ENCODE assay signal across 26 cellular contexts in genomic region chr13:107999751-108000150, GRCh38.
A peak's percentile ranks its signal among the peaks of the same experiment; 100 is the strongest.
DNase-seq lines count a peak whose midpoint lies in the region; ATAC-seq and TF ChIP-seq lines count a peak whose summit lies in the region.
"Had no signal": no experiment of that assay in that cellular context is flagged by ENCODE, and none has a peak within 500 bp of the region (broad histone marks: within the 10 kb centered on the region; RNA-seq: fewer than 3 reads in every experiment).

No MANE protein-coding gene starts in this region.

- peaks cover 14 to 28% (median 21%) of the 10 kb centered on the region in 10 experiments; a peak in 19 of 20 replicates for H3K4me1 ChIP-seq in BLaER1 treated with 17β-estradiol and CSF1 and Interleukin-3, amounts not matched to agents 10 nM and 100 nM
- no peaks in the 10 kb centered on the region for H3K4me1 ChIP-seq in endodermal cell (ENCODE audit: control insufficient read depth, insufficient read depth, low read length)
- H3K4me1 ChIP-seq: A549 had no signal

- no peak overlapping the region for H3K9ac ChIP-seq in BLaER1 treated with 17β-estradiol and CSF1 and Interleukin-3, amounts not matched to agents 10 nM and 100 nM
- no peak overlapping the region for H3K9ac ChIP-seq in endodermal cell (ENCODE audit: extremely low read depth, low read length, poor library complexity, severe bottlenecking)

- H3K27ac Mint-ChIP-seq in activated T-helper 1 cell treated with anti-CD3 and anti-CD28 coated beads, Interleukin-12 subunit alpha, Interleukin-12 subunit beta, Interleukin-2, Interleukin-4 antibody, amounts not matched to agents 30 ng/mL and 10 ng/mL and 1 ng/mL, durations not matched to agents 14 hours and 24 hours and 36 hours, result no peak overlapping the region
- no peak overlapping the region for H3K27ac Mint-ChIP-seq in endodermal cell
- H3K27ac Mint-ChIP-seq: B cell; CD14-positive monocyte; CD4-positive, alpha-beta memory T cell; CD4-positive, CD25-positive, alpha-beta regulatory T cell; CD8-positive, alpha-beta memory T cell had no signal

- H3K4me3 Mint-ChIP-seq in activated T-helper 1 cell treated with anti-CD3 and anti-CD28 coated beads, Interleukin-12 subunit alpha, Interleukin-12 subunit beta, Interleukin-2, Interleukin-4 antibody, amounts not matched to agents 30 ng/mL and 10 ng/mL and 1 ng/mL, durations not matched to agents 14 hours and 24 hours and 36 hours, result no peak overlapping the region
- H3K4me3 Mint-ChIP-seq in endodermal cell, result no peak overlapping the region
- H3K4me3 Mint-ChIP-seq: B cell; CD14-positive monocyte; CD4-positive, alpha-beta memory T cell; CD4-positive, CD25-positive, alpha-beta regulatory T cell; CD8-positive, alpha-beta memory T cell had no signal

- no peaks in the 10 kb centered on the region for H3K27me3 ChIP-seq in BLaER1 treated with 17β-estradiol and CSF1 and Interleukin-3, amounts not matched to agents 10 nM and 100 nM
- H3K27me3 ChIP-seq in endodermal cell (ENCODE audit: control insufficient read depth, insufficient read depth, low read length, poor library complexity, severe bottlenecking), result no peaks in the 10 kb centered on the region

- no peak for TF ChIP-seq CTCF in endodermal cell (conservative IDR thresholded peaks at IDR 0.05)

- no peaks in the 10 kb centered on the region for H3K9me3 Mint-ChIP-seq in activated T-helper 1 cell treated with anti-CD3 and anti-CD28 coated beads, Interleukin-12 subunit alpha, Interleukin-12 subunit beta, Interleukin-2, Interleukin-4 antibody, amounts not matched to agents 30 ng/mL and 10 ng/mL and 1 ng/mL, durations not matched to agents 14 hours and 24 hours and 36 hours
- no peaks in the 10 kb centered on the region for H3K9me3 Mint-ChIP-seq in endodermal cell

- H3K36me3 ChIP-seq in BLaER1 treated with 17β-estradiol and CSF1 and Interleukin-3, amounts not matched to agents 10 nM and 100 nM, result no peaks in the 10 kb centered on the region
- no peaks in the 10 kb centered on the region for H3K36me3 ChIP-seq in endodermal cell (ENCODE audit: control insufficient read depth, insufficient read depth, low read length)

- intact Hi-C loops in activated T-helper 1 cell treated with anti-CD3 and anti-CD28 coated beads, Interleukin-12 subunit alpha, Interleukin-12 subunit beta, Interleukin-2, Interleukin-4 antibody, amounts not matched to agents 30 ng/mL and 10 ng/mL and 1 ng/mL, durations not matched to agents 14 hours and 24 hours and 36 hours (cut with micrococcal nuclease), result no loop called here

- WGBS in endodermal cell (ENCODE audit: insufficient coverage in 1 of 2, insufficient read length in 1 of 2), 2 experiments, result 82 to 84% methylated on average over 3 of the region's 3 CpGs

- no peak overlapping the region for H3K27ac ChIP-seq in BLaER1 treated with 17β-estradiol and CSF1 and Interleukin-3, amounts not matched to agents 10 nM and 100 nM
- no peak overlapping the region for H3K27ac ChIP-seq in endodermal cell (ENCODE audit: low read depth, low read length)
- H3K27ac ChIP-seq: 22Rv1, A549 had no signal

- peaks cover 8 to 33% (median 16%) of the 10 kb centered on the region in 11 experiments; a peak in 18 of 22 replicates for H3K9me3 ChIP-seq in BLaER1 treated with 17β-estradiol and CSF1 and Interleukin-3, amounts not matched to agents 10 nM and 100 nM (replicated peaks in 1 of 11)
- H3K9me3 ChIP-seq in endodermal cell (ENCODE audit: control insufficient read depth, low read length), result no peaks in the 10 kb centered on the region
- H3K9me3 ChIP-seq: A549 had no signal

- no peak overlapping the region for H3K4me3 ChIP-seq in BLaER1 treated with 17β-estradiol and CSF1 and Interleukin-3, amounts not matched to agents 10 nM and 100 nM
- H3K4me3 ChIP-seq in endodermal cell (ENCODE audit: low read length), result no peak overlapping the region
- H3K4me3 ChIP-seq: A549, GM12878 had no signal

- no peak for ATAC-seq in GM19397 (IDR thresholded peaks at IDR 0.05; ENCODE audit: unreplicated experiment)
- ATAC-seq: A549, GM12878 had no signal

- DNase-seq in NCI-H226, result peak; percentile 4
- DNase-seq in glomerular visceral epithelial cell (ENCODE audit: extremely low spot score), result peak; percentile 22
- peak; percentile 62 for DNase-seq in kidney tubule cell (ENCODE audit: low spot score)
- no peak for DNase-seq in activated T-helper 1 cell treated with anti-CD3 and anti-CD28 coated beads, Interleukin-12 subunit alpha, Interleukin-12 subunit beta, Interleukin-2, Interleukin-4 antibody, amounts not matched to agents 30 ng/mL and 10 ng/mL and 1 ng/mL, durations not matched to agents 14 hours and 24 hours and 36 hours (ENCODE audit: low spot score)
- no peak for DNase-seq in dermis blood vessel endothelial cell
- no peak for DNase-seq in endodermal cell
- DNase-seq: AML-193; C1 segment of cervical spinal cord; CD4-positive, alpha-beta memory T cell; CD4-positive, CD25-positive, alpha-beta regulatory T cell; CD8-positive, alpha-beta memory T cell; COR-L47; DMS 273 treated with DMSO at 0.1 percent for 48 hours; DMS153; DMS53; DMS79; DND-41; EL; GDM1 had no signal

- H4K20me1 ChIP-seq in BLaER1 treated with 17β-estradiol and CSF1 and Interleukin-3, amounts not matched to agents 10 nM and 100 nM, result no peaks in the 10 kb centered on the region

- peak overlapping the region in 7 of 11 experiments; percentile 2 to 38 (median 18); a peak in 4 of 22 replicates for H3K4me2 ChIP-seq in BLaER1 treated with 17β-estradiol and CSF1 and Interleukin-3, amounts not matched to agents 10 nM and 100 nM
- H3K4me2 ChIP-seq: A549 had no signal

- no peaks in the 10 kb centered on the region for H3K4me1 Mint-ChIP-seq in activated T-helper 1 cell treated with anti-CD3 and anti-CD28 coated beads, Interleukin-12 subunit alpha, Interleukin-12 subunit beta, Interleukin-2, Interleukin-4 antibody, amounts not matched to agents 30 ng/mL and 10 ng/mL and 1 ng/mL, durations not matched to agents 14 hours and 24 hours and 36 hours (ENCODE audit: low read depth)
- H3K4me1 Mint-ChIP-seq in endodermal cell, result peaks cover 4% of the 10 kb centered on the region
- H3K4me1 Mint-ChIP-seq: B cell; CD14-positive monocyte; CD4-positive, alpha-beta memory T cell; CD4-positive, CD25-positive, alpha-beta regulatory T cell; CD8-positive, alpha-beta memory T cell had no signal

- H3K27me3 Mint-ChIP-seq in activated T-helper 1 cell treated with anti-CD3 and anti-CD28 coated beads, Interleukin-12 subunit alpha, Interleukin-12 subunit beta, Interleukin-2, Interleukin-4 antibody, amounts not matched to agents 30 ng/mL and 10 ng/mL and 1 ng/mL, durations not matched to agents 14 hours and 24 hours and 36 hours (ENCODE audit: insufficient read depth), result no peaks in the 10 kb centered on the region
- H3K27me3 Mint-ChIP-seq in endodermal cell (ENCODE audit: insufficient read depth), result no peaks in the 10 kb centered on the region
- H3K27me3 Mint-ChIP-seq: B cell; CD4-positive, alpha-beta memory T cell; CD4-positive, CD25-positive, alpha-beta regulatory T cell; CD8-positive, alpha-beta memory T cell had no signal

- no peaks in the 10 kb centered on the region for H3K36me3 Mint-ChIP-seq in activated T-helper 1 cell treated with anti-CD3 and anti-CD28 coated beads, Interleukin-12 subunit alpha, Interleukin-12 subunit beta, Interleukin-2, Interleukin-4 antibody, amounts not matched to agents 30 ng/mL and 10 ng/mL and 1 ng/mL, durations not matched to agents 14 hours and 24 hours and 36 hours (ENCODE audit: low read depth)
- no peaks in the 10 kb centered on the region for H3K36me3 Mint-ChIP-seq in endodermal cell (ENCODE audit: low read depth)
- H3K36me3 Mint-ChIP-seq: CD14-positive monocyte; CD4-positive, alpha-beta memory T cell; CD4-positive, CD25-positive, alpha-beta regulatory T cell; CD8-positive, alpha-beta memory T cell had no signal

Comparison
In these comparisons a context has a peak if more than half of its experiments do, and no peak if none do; other contexts are left out.
1. DNase-seq: peak in NCI-H226 (single experiment), glomerular visceral epithelial cell (single experiment) and kidney tubule cell (single experiment); none in activated T-helper 1 cell treated with anti-CD3 and anti-CD28 coated beads, Interleukin-12 subunit alpha, Interleukin-12 subunit beta, Interleukin-2, Interleukin-4 antibody, amounts not matched to agents 30 ng/mL and 10 ng/mL and 1 ng/mL, durations not matched to agents 14 hours and 24 hours and 36 hours (single experiment), dermis blood vessel endothelial cell (single experiment) and endodermal cell (single experiment).